8 cellular contexts compared by ENCODE assay signal in genomic region chr1:156892190-156893047, GRCh38. TPM values are rescaled to one million over a fixed set of nuclear protein-coding genes. Genes with fewer than 3 reads are reported as not detected.
DNase-seq lines count a peak whose midpoint lies in the region; ATAC-seq and TF ChIP-seq lines count a peak whose summit lies in the region.

No MANE protein-coding gene starts in this region.

- DNase-seq in 8988T (peak; percentile 95), Kasumi-1 (lab: John Stamatoyannopoulos, UW) (peak; percentile 78 to 85), RPMI7951 (ENCODE audit: low read depth) (peak; percentile 69), fibroblast of the aortic adventitia (ENCODE audit: low read depth) (peak; percentile 89)
- DNase-seq in activated T-helper 9 cell treated with anti-CD3 and anti-CD28 coated beads, Interleukin-2, amount 50 U/mL, for 16 hours (ENCODE audit: low read depth), result peak; percentile 75

- H3K4me1 ChIP-seq in neutrophil (ENCODE audit: control insufficient read depth in 1 of 2, insufficient read depth in 1 of 2, low read depth in 1 of 2, low read length in 1 of 2) (peaks cover 14 to 20% of the 10 kb centered on the region in 2 experiments), stomach smooth muscle (ENCODE audit: control insufficient read depth, insufficient read depth, low read length) (peaks cover 28% of the 10 kb centered on the region)

- no peaks in the 10 kb centered on the region for H3K36me3 ChIP-seq in neutrophil
- H3K36me3 ChIP-seq in stomach smooth muscle (ENCODE audit: control insufficient read depth in 2 of 2, insufficient read depth in 2 of 2, low read length in 2 of 2), result no peaks in the 10 kb centered on the region

- H3K9ac ChIP-seq in stomach smooth muscle (ENCODE audit: low read length in 2 of 2), result peak overlapping the region; percentile 33 to 47

- H3K27ac ChIP-seq in neutrophil, result no peak overlapping the region
- H3K27ac ChIP-seq in stomach smooth muscle (ENCODE audit: low read length), result no peak overlapping the region

- H3K9me3 ChIP-seq in neutrophil, result no peaks in the 10 kb centered on the region
- no peaks in the 10 kb centered on the region for H3K9me3 ChIP-seq in stomach smooth muscle (ENCODE audit: control insufficient read depth in 2 of 2, low read length in 2 of 2)

- peaks cover 93% of the 10 kb centered on the region for H3K27me3 ChIP-seq in neutrophil
- H3K27me3 ChIP-seq in stomach smooth muscle (ENCODE audit: control insufficient read depth in 1 of 2, insufficient read depth in 2 of 2, low read length in 2 of 2), result peaks cover 26 to 34% of the 10 kb centered on the region in 2 donors

- TF ChIP-seq CTCF in fibroblast of the aortic adventitia (IDR thresholded peaks at IDR 0.05; ENCODE audit: insufficient read depth, low read length) (peak; percentile 92), neutrophil (IDR thresholded peaks at IDR 0.05) (peak; percentile 11)

- peak; percentile 75 for ATAC-seq in GM18907 (IDR thresholded peaks at IDR 0.05; ENCODE audit: unreplicated experiment)

- peak overlapping the region; percentile 45 for H3K4me3 ChIP-seq in fibroblast of the aortic adventitia (ENCODE audit: low read depth, low read length)
- peak overlapping the region; percentile 40 for H3K4me3 ChIP-seq in neutrophil (ENCODE audit: low read depth in 1 of 2, low read length in 1 of 2)
- H3K4me3 ChIP-seq in stomach smooth muscle (ENCODE audit: low read length in 2 of 2), result peak overlapping the region; percentile 25 to 60

RNA-seq across cellular contexts. Expression of gene PEAR1, which starts 1.1 kb away (rescaled TPM):
- not detected in 2 replicates for total RNA-seq in RPMI7951 (2014; rRNA removed; shearing (Covaris generic))
- total RNA-seq in fibroblast of the aortic adventitia (ENCODE audit: low replicate concordance), result 4.8 and 10.8 TPM in 2 replicates

RNA-seq across cellular contexts. Expression of gene LRRC71, which starts 28.0 kb away (rescaled TPM):
- not detected in 2 replicates for total RNA-seq in RPMI7951 (2014; rRNA removed; shearing (Covaris generic))
- 0.09 TPM in 1 of 2 replicates, not detected in the other for total RNA-seq in fibroblast of the aortic adventitia (ENCODE audit: low replicate concordance)

RNA-seq across cellular contexts. Expression of gene NTRK1, which starts 31.8 kb away (rescaled TPM):
- not detected in 2 replicates for total RNA-seq in RPMI7951 (2014; rRNA removed; shearing (Covaris generic))
- 0.09 TPM in 1 of 2 replicates, not detected in the other for total RNA-seq in fibroblast of the aortic adventitia (ENCODE audit: low replicate concordance)

RNA-seq across cellular contexts. Expression of gene INSRR, which starts 33.5 kb away (rescaled TPM):
- not detected in 2 replicates for total RNA-seq in RPMI7951 (2014; rRNA removed; shearing (Covaris generic))
- total RNA-seq in fibroblast of the aortic adventitia (ENCODE audit: low replicate concordance), result 0.08 TPM in 1 of 2 replicates, not detected in the other
